Comparison of ENCODE assay signal across 1 cellular context in the genomic region with DNA sequence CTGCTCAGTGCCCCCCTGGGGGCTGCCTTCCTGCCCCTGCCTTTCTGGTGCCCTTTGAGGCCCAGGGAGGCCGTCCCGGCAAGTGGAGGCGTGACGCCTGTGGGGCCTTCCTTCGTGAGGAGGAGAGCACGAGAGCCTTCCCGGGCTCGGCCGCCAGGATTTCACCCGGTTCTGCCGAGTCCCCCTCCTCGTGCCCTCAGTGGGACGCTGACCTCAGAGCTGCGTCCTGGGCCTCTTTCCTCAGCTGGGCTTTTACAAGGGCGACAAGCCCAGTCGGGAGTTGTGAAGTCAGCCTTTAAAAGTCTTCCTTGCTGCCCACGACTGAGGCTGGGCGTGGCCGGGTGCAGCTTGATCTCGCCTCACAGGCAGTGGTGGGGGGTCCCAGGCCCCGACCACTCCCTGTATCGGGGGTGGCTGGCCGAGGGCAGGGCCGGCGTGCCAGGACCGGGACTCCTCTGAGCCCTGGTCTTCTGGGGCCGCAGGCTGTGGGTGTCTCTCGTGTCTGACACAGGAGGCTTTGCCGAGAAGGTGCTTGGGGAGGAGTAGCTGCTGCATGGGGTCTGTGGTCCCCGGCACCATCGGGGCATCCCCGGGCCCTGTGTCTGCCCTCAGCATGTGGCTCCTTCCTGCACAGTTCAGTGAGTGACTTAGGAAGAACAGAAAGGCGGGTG.
TF ChIP-seq lines count a peak whose summit lies in the region.

No MANE protein-coding gene starts in this region.

TF ChIP-seq in HepG2, 621 proteins besides CTCF, POLR2A, EP300 and RAD21:
- no peak for TF ChIP-seq GATAD1 (CRISPR knock-in tag; IDR thresholded peaks at IDR 0.05)
- TF ChIP-seq MXD1 (CRISPR knock-in tag; IDR thresholded peaks at IDR 0.05): peak; percentile 12; the same call in 1 of the 2 replicates
- no peak for TF ChIP-seq NFATC3 (CRISPR knock-in tag; IDR thresholded peaks at IDR 0.05)
- TF ChIP-seq MXI1 (IDR thresholded peaks at IDR 0.05; ENCODE audit: borderline replicate concordance, low read depth, low read length): no peak
- TF ChIP-seq ZBTB20 (CRISPR knock-in tag; IDR thresholded peaks at IDR 0.05; ENCODE audit: borderline replicate concordance, low read depth): no peak
- TF ChIP-seq ZNF326 (CRISPR knock-in tag; IDR thresholded peaks at IDR 0.05; ENCODE audit: borderline replicate concordance): no peak
- peak; percentile 32; the same call in 1 of the 2 replicates for TF ChIP-seq SPEN (CRISPR knock-in tag; IDR thresholded peaks at IDR 0.05; ENCODE audit: low read depth)
- TF ChIP-seq ZNF232 (CRISPR knock-in tag; IDR thresholded peaks at IDR 0.05; ENCODE audit: borderline replicate concordance): 0 out of 2 replicates have a peak, but pooled peaks have one; percentile 55
